Comparison of ENCODE assay signal across 1 cellular context in the genomic region with DNA sequence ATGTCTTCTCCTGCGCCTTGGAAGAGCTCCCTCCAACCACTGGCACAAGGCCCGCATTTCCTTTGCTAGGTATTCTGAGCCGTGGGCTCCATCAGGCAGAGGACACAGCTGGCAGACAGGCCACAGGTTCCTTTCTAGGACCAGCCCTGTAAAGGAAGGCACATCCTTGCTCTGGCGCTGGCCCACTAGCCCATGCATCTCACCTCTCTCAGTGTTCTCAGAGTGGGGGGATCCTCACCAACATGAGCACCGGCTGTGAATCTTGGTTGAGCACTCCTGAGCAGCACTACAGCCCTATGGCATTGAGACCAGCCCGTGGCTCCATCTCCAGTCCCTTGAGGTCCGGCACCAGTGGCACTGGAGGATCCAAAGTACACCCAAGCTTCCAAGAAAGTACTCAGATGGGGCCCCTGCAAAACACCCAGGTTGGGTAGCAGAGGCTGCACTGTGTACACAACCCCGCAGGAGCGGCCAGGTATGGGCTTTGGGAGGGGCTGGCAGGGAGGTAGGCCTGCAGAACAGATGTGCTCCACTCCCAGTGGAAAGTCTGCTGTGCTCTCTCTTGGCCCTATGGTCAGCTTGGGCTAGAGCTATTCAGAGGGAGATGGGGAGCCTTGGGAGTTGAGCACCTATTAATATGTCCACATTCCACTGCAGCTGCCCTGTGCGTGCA.
TF ChIP-seq lines count a peak whose summit lies in the region.

No MANE protein-coding gene starts in this region.

TF ChIP-seq in WTC11, 78 proteins besides CTCF, POLR2A, EP300 and RAD21 (continued from another document):
- no peak for TF ChIP-seq FOXP4 (CRISPR knock-in tag; IDR thresholded peaks at IDR 0.05)
- no peak for TF ChIP-seq CREM (CRISPR knock-in tag; IDR thresholded peaks at IDR 0.05)
- TF ChIP-seq, protein P1, sequence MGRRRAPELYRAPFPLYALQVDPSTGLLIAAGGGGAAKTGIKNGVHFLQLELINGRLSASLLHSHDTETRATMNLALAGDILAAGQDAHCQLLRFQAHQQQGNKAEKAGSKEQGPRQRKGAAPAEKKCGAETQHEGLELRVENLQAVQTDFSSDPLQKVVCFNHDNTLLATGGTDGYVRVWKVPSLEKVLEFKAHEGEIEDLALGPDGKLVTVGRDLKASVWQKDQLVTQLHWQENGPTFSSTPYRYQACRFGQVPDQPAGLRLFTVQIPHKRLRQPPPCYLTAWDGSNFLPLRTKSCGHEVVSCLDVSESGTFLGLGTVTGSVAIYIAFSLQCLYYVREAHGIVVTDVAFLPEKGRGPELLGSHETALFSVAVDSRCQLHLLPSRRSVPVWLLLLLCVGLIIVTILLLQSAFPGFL (CRISPR knock-in tag; IDR thresholded peaks at IDR 0.05; ENCODE audit: borderline replicate concordance) = no peak
- TF ChIP-seq SMAD4 (CRISPR knock-in tag; IDR thresholded peaks at IDR 0.05) = no peak
- TF ChIP-seq, protein P2, sequence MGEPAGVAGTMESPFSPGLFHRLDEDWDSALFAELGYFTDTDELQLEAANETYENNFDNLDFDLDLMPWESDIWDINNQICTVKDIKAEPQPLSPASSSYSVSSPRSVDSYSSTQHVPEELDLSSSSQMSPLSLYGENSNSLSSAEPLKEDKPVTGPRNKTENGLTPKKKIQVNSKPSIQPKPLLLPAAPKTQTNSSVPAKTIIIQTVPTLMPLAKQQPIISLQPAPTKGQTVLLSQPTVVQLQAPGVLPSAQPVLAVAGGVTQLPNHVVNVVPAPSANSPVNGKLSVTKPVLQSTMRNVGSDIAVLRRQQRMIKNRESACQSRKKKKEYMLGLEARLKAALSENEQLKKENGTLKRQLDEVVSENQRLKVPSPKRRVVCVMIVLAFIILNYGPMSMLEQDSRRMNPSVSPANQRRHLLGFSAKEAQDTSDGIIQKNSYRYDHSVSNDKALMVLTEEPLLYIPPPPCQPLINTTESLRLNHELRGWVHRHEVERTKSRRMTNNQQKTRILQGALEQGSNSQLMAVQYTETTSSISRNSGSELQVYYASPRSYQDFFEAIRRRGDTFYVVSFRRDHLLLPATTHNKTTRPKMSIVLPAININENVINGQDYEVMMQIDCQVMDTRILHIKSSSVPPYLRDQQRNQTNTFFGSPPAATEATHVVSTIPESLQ (CRISPR knock-in tag; IDR thresholded peaks at IDR 0.05) = no peak
- TF ChIP-seq TCF7 (CRISPR knock-in tag; IDR thresholded peaks at IDR 0.05; ENCODE audit: low read depth) = no peak
TF ChIP-seq in WTC11: peak in this region for 0.
